2 cellular contexts compared by ENCODE assay signal in the genomic region with DNA sequence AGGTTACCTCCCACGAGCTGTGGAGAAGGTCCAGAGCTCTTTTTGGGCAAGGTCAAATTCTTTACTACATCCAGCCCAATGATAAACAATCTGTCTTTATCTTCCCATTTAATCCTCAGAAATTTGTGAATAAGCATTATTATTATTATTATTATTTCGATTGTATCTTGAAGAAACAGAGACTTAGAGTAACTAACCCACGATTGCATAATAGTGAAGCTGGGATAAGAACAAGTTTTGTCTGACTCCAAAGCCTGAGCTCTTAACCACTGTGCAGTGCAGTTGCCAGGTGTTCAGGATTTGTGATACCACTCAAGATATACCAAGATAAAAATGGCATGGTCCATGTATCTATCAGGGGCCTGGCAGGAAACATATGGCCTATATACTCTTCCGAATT.
TF ChIP-seq lines count a peak whose summit lies in the region.

No MANE protein-coding gene starts in this region.

TF ChIP-seq in SK-N-SH, 30 proteins besides CTCF, POLR2A, EP300 and RAD21 (continued from another document):
- TF ChIP-seq, protein P1, sequence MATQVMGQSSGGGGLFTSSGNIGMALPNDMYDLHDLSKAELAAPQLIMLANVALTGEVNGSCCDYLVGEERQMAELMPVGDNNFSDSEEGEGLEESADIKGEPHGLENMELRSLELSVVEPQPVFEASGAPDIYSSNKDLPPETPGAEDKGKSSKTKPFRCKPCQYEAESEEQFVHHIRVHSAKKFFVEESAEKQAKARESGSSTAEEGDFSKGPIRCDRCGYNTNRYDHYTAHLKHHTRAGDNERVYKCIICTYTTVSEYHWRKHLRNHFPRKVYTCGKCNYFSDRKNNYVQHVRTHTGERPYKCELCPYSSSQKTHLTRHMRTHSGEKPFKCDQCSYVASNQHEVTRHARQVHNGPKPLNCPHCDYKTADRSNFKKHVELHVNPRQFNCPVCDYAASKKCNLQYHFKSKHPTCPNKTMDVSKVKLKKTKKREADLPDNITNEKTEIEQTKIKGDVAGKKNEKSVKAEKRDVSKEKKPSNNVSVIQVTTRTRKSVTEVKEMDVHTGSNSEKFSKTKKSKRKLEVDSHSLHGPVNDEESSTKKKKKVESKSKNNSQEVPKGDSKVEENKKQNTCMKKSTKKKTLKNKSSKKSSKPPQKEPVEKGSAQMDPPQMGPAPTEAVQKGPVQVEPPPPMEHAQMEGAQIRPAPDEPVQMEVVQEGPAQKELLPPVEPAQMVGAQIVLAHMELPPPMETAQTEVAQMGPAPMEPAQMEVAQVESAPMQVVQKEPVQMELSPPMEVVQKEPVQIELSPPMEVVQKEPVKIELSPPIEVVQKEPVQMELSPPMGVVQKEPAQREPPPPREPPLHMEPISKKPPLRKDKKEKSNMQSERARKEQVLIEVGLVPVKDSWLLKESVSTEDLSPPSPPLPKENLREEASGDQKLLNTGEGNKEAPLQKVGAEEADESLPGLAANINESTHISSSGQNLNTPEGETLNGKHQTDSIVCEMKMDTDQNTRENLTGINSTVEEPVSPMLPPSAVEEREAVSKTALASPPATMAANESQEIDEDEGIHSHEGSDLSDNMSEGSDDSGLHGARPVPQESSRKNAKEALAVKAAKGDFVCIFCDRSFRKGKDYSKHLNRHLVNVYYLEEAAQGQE (IDR thresholded peaks at IDR 0.05; ENCODE audit: low read depth, low read length): no peak
- TF ChIP-seq FOSL2 (IDR thresholded peaks at IDR 0.05; ENCODE audit: borderline replicate concordance, low read depth) (no peak), ELF1 (IDR thresholded peaks at IDR 0.05) (no peak), RXRA (IDR thresholded peaks at IDR 0.05; ENCODE audit: borderline replicate concordance, low read depth) (no peak), SMC3 (IDR thresholded peaks at IDR 0.05; ENCODE audit: low read depth, low read length) (no peak), FOXJ3 (CRISPR knock-in tag; IDR thresholded peaks at IDR 0.05) (no peak), SIN3A (IDR thresholded peaks at IDR 0.05; ENCODE audit: borderline replicate concordance, low read depth, low read length) (no peak), RCOR1 (IDR thresholded peaks at IDR 0.05; ENCODE audit: low read length) (no peak), GABPA (IDR thresholded peaks at IDR 0.05; ENCODE audit: low read depth) (no peak), RFX5 (IDR thresholded peaks at IDR 0.05; ENCODE audit: low read length) (no peak), MXI1 (IDR thresholded peaks at IDR 0.05; ENCODE audit: low read depth, low read length) (no peak)
- TF ChIP-seq, protein P2, sequence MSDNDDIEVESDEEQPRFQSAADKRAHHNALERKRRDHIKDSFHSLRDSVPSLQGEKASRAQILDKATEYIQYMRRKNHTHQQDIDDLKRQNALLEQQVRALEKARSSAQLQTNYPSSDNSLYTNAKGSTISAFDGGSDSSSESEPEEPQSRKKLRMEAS (IDR thresholded peaks at IDR 0.05; ENCODE audit: low read depth): no peak
- TF ChIP-seq, protein P3, sequence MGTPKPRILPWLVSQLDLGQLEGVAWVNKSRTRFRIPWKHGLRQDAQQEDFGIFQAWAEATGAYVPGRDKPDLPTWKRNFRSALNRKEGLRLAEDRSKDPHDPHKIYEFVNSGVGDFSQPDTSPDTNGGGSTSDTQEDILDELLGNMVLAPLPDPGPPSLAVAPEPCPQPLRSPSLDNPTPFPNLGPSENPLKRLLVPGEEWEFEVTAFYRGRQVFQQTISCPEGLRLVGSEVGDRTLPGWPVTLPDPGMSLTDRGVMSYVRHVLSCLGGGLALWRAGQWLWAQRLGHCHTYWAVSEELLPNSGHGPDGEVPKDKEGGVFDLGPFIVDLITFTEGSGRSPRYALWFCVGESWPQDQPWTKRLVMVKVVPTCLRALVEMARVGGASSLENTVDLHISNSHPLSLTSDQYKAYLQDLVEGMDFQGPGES (IDR thresholded peaks at IDR 0.05; ENCODE audit: low read depth, low read length): no peak

TF ChIP-seq in SK-N-SH treated with all-trans-retinoic acid at 6 μM for 48 hours, 23 proteins besides CTCF, POLR2A, EP300 and RAD21 (continued from another document):
- TF ChIP-seq, protein P4, sequence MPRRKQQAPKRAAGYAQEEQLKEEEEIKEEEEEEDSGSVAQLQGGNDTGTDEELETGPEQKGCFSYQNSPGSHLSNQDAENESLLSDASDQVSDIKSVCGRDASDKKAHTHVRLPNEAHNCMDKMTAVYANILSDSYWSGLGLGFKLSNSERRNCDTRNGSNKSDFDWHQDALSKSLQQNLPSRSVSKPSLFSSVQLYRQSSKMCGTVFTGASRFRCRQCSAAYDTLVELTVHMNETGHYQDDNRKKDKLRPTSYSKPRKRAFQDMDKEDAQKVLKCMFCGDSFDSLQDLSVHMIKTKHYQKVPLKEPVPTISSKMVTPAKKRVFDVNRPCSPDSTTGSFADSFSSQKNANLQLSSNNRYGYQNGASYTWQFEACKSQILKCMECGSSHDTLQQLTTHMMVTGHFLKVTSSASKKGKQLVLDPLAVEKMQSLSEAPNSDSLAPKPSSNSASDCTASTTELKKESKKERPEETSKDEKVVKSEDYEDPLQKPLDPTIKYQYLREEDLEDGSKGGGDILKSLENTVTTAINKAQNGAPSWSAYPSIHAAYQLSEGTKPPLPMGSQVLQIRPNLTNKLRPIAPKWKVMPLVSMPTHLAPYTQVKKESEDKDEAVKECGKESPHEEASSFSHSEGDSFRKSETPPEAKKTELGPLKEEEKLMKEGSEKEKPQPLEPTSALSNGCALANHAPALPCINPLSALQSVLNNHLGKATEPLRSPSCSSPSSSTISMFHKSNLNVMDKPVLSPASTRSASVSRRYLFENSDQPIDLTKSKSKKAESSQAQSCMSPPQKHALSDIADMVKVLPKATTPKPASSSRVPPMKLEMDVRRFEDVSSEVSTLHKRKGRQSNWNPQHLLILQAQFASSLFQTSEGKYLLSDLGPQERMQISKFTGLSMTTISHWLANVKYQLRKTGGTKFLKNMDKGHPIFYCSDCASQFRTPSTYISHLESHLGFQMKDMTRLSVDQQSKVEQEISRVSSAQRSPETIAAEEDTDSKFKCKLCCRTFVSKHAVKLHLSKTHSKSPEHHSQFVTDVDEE (CRISPR knock-in tag; IDR thresholded peaks at IDR 0.05): no peak
